Comparison of ENCODE assay signal across 15 cellular contexts in the genomic region with DNA sequence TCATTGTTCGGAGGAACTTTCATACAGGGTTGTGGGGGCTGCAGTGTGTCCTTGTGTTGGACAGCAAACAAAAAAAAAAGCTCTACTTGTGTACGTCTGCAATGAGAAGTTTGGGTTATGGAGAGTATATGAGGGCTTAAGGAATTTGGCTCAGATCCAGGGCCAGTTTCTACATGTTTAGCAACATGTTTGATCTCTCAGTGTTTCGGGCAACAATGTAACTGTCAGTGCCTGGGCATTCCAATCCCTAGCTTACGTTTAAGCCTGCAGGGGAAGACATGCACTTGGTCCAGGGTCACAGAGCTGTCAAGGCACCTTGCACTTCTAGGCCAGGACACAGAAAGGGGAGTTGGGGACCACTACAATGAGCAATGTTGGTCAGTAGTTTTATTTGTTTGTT.
"Had no signal": no experiment of that assay in that cellular context is flagged by ENCODE, and none has a peak within 500 bp of the region (broad histone marks: within the 10 kb centered on the region; RNA-seq: fewer than 3 reads in every experiment).

No MANE protein-coding gene starts in this region.

- H3K36me3 ChIP-seq: colonic mucosa had no signal

- H3K27me3 ChIP-seq: colonic mucosa, tibial artery had no signal

- H3K9ac ChIP-seq: parathyroid adenoma had no signal

- H3K27ac Mint-ChIP-seq: activated CD4-positive, alpha-beta T cell treated with anti-CD3 and anti-CD28 coated beads for 36 hours; activated CD8-positive, alpha-beta T cell treated with anti-CD3 and anti-CD28 coated beads, Interleukin-2, amount 10 ng/mL, durations not matched to agents 7 days and 5 days; activated T-helper 1 cell treated with anti-CD3 and anti-CD28 coated beads, Interleukin-12 subunit alpha, Interleukin-12 subunit beta, Interleukin-2, Interleukin-4 antibody, amounts not matched to agents 30 ng/mL and 10 ng/mL and 1 ng/mL, durations not matched to agents 14 hours and 24 hours and 36 hours had no signal

- H3K4me3 ChIP-seq: colonic mucosa, skin epidermis, tibial artery had no signal

- H3K4me1 ChIP-seq: colonic mucosa had no signal

- H3K4me3 Mint-ChIP-seq: activated CD4-positive, alpha-beta T cell treated with anti-CD3 and anti-CD28 coated beads for 36 hours; activated CD8-positive, alpha-beta T cell treated with anti-CD3 and anti-CD28 coated beads, Interleukin-2, amount 10 ng/mL, durations not matched to agents 7 days and 5 days; activated T-helper 1 cell treated with anti-CD3 and anti-CD28 coated beads, Interleukin-12 subunit alpha, Interleukin-12 subunit beta, Interleukin-2, Interleukin-4 antibody, amounts not matched to agents 30 ng/mL and 10 ng/mL and 1 ng/mL, durations not matched to agents 14 hours and 24 hours and 36 hours; naive B cell had no signal

- H3K79me2 ChIP-seq: parathyroid adenoma had no signal

- ATAC-seq: activated CD4-positive, alpha-beta T cell treated with anti-CD3 and anti-CD28 coated beads for 36 hours; activated CD8-positive, alpha-beta T cell treated with anti-CD3 and anti-CD28 coated beads, Interleukin-2, amount 10 ng/mL, durations not matched to agents 7 days and 5 days; left ventricle myocardium superior had no signal

- H3K4me1 Mint-ChIP-seq: activated CD4-positive, alpha-beta T cell treated with anti-CD3 and anti-CD28 coated beads for 36 hours had no signal

- H3K27ac ChIP-seq: colonic mucosa, parathyroid adenoma, skin epidermis, tibial artery, WERI-Rb-1 had no signal

- DNase-seq: activated CD4-positive, alpha-beta T cell treated with anti-CD3 and anti-CD28 coated beads for 36 hours; activated CD8-positive, alpha-beta T cell treated with anti-CD3 and anti-CD28 coated beads, Interleukin-2, amount 10 ng/mL, durations not matched to agents 7 days and 5 days; activated naive CD4-positive, alpha-beta T cell; colonic mucosa; islet precursor cell; left ventricle myocardium superior; naive B cell; retina; stimulated activated CD4-positive, alpha-beta T cell treated with anti-CD3 and anti-CD28 coated beads, Interleukin-4, amount 100 ng/mL, for 4 hours; T-helper 1 cell; tibial artery; WERI-Rb-1 had no signal

- H2AFZ ChIP-seq: parathyroid adenoma had no signal

- H3K27me3 Mint-ChIP-seq: activated CD4-positive, alpha-beta T cell treated with anti-CD3 and anti-CD28 coated beads for 36 hours; naive B cell had no signal

- H3K9me3 ChIP-seq: colonic mucosa had no signal
